In the genomic region with DNA sequence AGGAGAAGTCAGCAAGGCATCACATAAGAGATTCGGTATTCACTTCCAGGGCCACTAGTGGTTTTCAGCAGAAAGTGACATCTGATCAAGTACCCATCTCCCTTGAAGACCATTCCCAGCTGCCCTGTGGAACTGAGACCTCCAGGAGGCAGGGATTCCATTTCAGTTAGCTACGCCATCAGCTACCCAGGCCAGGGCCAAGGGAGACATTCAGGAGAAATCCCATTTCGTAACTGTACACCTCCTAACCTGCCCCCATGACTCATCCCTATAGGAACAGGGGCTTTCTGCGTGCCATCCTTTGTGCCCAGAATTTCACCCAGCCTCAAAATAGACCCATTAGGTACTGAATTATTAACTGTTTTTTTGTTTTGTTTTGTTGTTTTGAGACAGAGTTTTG, we compare ENCODE assay signal across 30 cellular contexts. TPM values are rescaled to one million over a fixed set of nuclear protein-coding genes. Genes with fewer than 3 reads are reported as not detected.
"Had no signal": no experiment of that assay in that cellular context is flagged by ENCODE, and none has a peak within 500 bp of the region (broad histone marks: within the 10 kb centered on the region; RNA-seq: fewer than 3 reads in every experiment).

No MANE protein-coding gene starts in this region.

- H3K36me3 Mint-ChIP-seq: mesothelial cell of epicardium; naive B cell; natural killer cell treated with Interleukin-12 subunit alpha and Interleukin-12 subunit beta and Interleukin-15 and Interleukin-18, amount 100 ng/mL, for 72 hours; stimulated activated effector memory CD8-positive, alpha-beta T cell treated with anti-CD3 and anti-CD28 coated beads, Interleukin-12 subunit alpha, Interleukin-12 subunit beta, amount 100 ng/mL, for 72 hours had no signal

- H3K9me3 ChIP-seq: colonic mucosa, esophagus squamous epithelium, mucosa of descending colon, ovary, psoas muscle, sigmoid colon, stomach, thyroid gland, vagina had no signal

- H3K27me3 ChIP-seq: colonic mucosa, esophagus squamous epithelium, ovary, sigmoid colon, stomach, thyroid gland, vagina had no signal

- H3K4me3 Mint-ChIP-seq: dendritic cell treated with granulocyte-macrophage colony-stimulating factor and Interleukin-4, amounts not matched to agents 40 ng/mL and 50 ng/mL, for 4 days; endodermal cell; mesothelial cell of epicardium; naive B cell; natural killer cell treated with Interleukin-12 subunit alpha and Interleukin-12 subunit beta and Interleukin-15 and Interleukin-18, amount 100 ng/mL, for 72 hours; stimulated activated effector memory CD8-positive, alpha-beta T cell treated with anti-CD3 and anti-CD28 coated beads, Interleukin-12 subunit alpha, Interleukin-12 subunit beta, amount 100 ng/mL, for 72 hours had no signal

- H3K36me3 ChIP-seq: colonic mucosa, esophagus squamous epithelium, ovary, sigmoid colon, stomach, thyroid gland, vagina had no signal

- H3K9me3 Mint-ChIP-seq: dendritic cell treated with granulocyte-macrophage colony-stimulating factor and Interleukin-4, amounts not matched to agents 40 ng/mL and 50 ng/mL, for 4 days; endodermal cell; mesothelial cell of epicardium; naive B cell; natural killer cell treated with Interleukin-12 subunit alpha and Interleukin-12 subunit beta and Interleukin-15 and Interleukin-18, amount 100 ng/mL, for 72 hours; stimulated activated effector memory CD8-positive, alpha-beta T cell treated with anti-CD3 and anti-CD28 coated beads, Interleukin-12 subunit alpha, Interleukin-12 subunit beta, amount 100 ng/mL, for 72 hours had no signal

- H3K27ac ChIP-seq: colonic mucosa, ovary, psoas muscle, sigmoid colon, stomach, thyroid gland, vagina had no signal

- H3K27ac Mint-ChIP-seq: dendritic cell treated with granulocyte-macrophage colony-stimulating factor and Interleukin-4, amounts not matched to agents 40 ng/mL and 50 ng/mL, for 4 days; endodermal cell; mesothelial cell of epicardium; naive B cell; natural killer cell treated with Interleukin-12 subunit alpha and Interleukin-12 subunit beta and Interleukin-15 and Interleukin-18, amount 100 ng/mL, for 72 hours; stimulated activated effector memory CD8-positive, alpha-beta T cell treated with anti-CD3 and anti-CD28 coated beads, Interleukin-12 subunit alpha, Interleukin-12 subunit beta, amount 100 ng/mL, for 72 hours had no signal

- DNase-seq: colonic mucosa; effector CD8-positive, alpha-beta T cell; endodermal cell; esophagus squamous epithelium; head of caudate nucleus; mesenchymal stem cell; mucosa of descending colon; naive B cell; ovary; psoas muscle; right cardiac atrium; sigmoid colon; stimulated activated CD4-positive, alpha-beta T cell treated with anti-CD3 and anti-CD28 coated beads, Interleukin-2, amount 100 ng/mL, for 24 hours; stimulated activated CD4-positive, alpha-beta T cell treated with anti-CD3 and anti-CD28 coated beads, Interleukin-4, amount 100 ng/mL, for 24 hours; stimulated activated naive CD4-positive, alpha-beta T cell treated with Interleukin-2 at 50 U/mL for 16 hours; stomach; thyroid gland; trophoblast cell had no signal

- FAIRE-seq: frontal cortex had no signal

- H3K4me1 Mint-ChIP-seq: mesothelial cell of epicardium; naive B cell; stimulated activated effector memory CD8-positive, alpha-beta T cell treated with anti-CD3 and anti-CD28 coated beads, Interleukin-12 subunit alpha, Interleukin-12 subunit beta, amount 100 ng/mL, for 72 hours had no signal

- H3K4me1 ChIP-seq: colonic mucosa, psoas muscle, sigmoid colon, stomach, thyroid gland, vagina had no signal

- H3K4me3 ChIP-seq: colonic mucosa, esophagus squamous epithelium, lung, mucosa of descending colon, ovary, psoas muscle, sigmoid colon, stomach, thyroid gland, vagina had no signal

RNA-seq across cellular contexts. Expression of a gene that starts 24.7 kb away (rescaled TPM):
- total RNA-seq: endodermal cell; frontal cortex; left lobe of liver; liver; mesothelial cell of epicardium; natural killer cell treated with Interleukin-12 subunit alpha and Interleukin-12 subunit beta and Interleukin-15 and Interleukin-18, amount 100 ng/mL, for 72 hours; psoas muscle; right cardiac atrium; sigmoid colon; skeletal muscle tissue; stomach; temporal lobe; thyroid gland; ureter; vagina had no signal
- polyA plus RNA-seq: liver had no signal
